8 cellular contexts compared by ENCODE assay signal in the genomic region with DNA sequence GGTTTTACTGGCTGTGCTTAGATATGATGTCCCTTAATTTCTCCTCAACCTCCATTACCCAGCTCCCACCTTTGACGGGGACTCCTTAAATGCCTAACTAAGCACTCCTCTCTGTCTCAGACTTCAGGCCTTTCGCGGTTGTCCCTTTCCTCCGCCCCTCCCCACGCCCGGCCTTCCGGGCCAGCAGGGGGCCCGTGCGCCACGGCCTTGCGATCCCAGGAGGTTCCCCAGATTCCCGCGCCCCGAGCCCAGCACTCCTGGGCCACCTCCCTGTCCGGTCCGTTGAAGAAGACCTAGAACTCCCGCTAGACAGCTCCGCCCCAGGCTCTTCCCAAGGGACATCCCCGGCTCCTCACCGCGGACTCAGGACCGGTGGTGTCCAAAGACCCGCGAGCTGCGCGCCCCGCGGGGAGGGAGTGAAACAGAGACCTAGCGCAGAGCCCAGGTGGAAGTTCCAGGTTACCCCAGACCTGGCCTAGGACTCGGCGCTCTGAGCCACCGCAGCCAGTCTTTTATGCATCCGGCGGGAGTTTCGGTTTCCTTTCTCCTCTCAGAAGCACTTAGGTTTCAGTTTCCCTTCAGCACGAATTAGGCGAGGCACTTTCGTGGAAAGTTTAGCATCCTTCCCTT. TPM values are rescaled to one million over a fixed set of nuclear protein-coding genes. Genes with fewer than 3 reads are reported as not detected.
DNase-seq lines count a peak whose midpoint lies in the region; ATAC-seq and TF ChIP-seq lines count a peak whose summit lies in the region.

A gene with protein sequence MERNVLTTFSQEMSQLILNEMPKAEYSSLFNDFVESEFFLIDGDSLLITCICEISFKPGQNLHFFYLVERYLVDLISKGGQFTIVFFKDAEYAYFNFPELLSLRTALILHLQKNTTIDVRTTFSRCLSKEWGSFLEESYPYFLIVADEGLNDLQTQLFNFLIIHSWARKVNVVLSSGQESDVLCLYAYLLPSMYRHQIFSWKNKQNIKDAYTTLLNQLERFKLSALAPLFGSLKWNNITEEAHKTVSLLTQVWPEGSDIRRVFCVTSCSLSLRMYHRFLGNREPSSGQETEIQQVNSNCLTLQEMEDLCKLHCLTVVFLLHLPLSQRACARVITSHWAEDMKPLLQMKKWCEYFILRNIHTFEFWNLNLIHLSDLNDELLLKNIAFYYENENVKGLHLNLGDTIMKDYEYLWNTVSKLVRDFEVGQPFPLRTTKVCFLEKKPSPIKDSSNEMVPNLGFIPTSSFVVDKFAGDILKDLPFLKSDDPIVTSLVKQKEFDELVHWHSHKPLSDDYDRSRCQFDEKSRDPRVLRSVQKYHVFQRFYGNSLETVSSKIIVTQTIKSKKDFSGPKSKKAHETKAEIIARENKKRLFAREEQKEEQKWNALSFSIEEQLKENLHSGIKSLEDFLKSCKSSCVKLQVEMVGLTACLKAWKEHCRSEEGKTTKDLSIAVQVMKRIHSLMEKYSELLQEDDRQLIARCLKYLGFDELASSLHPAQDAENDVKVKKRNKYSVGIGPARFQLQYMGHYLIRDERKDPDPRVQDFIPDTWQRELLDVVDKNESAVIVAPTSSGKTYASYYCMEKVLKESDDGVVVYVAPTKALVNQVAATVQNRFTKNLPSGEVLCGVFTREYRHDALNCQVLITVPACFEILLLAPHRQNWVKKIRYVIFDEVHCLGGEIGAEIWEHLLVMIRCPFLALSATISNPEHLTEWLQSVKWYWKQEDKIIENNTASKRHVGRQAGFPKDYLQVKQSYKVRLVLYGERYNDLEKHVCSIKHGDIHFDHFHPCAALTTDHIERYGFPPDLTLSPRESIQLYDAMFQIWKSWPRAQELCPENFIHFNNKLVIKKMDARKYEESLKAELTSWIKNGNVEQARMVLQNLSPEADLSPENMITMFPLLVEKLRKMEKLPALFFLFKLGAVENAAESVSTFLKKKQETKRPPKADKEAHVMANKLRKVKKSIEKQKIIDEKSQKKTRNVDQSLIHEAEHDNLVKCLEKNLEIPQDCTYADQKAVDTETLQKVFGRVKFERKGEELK (N-terminal part only) (minus strand): TSS at position 487 of the 630 bp plus-strand sequence. CDS start 7,493 bp downstream, outside the sequence.

- H3K27ac ChIP-seq in GM23338 (ENCODE audit: low read depth) (no peak within 1 kb of the TSS), SU-DHL-6 (ENCODE audit: low read depth, low read length) (no peak within 1 kb of the TSS), transverse colon (peak within 1 kb of the TSS; percentile 85 to 97 (median 91))

- no peaks in the 10 kb centered on the region for H3F3A ChIP-seq in GM23338 (replicated peaks; ENCODE audit: low read depth)
- H3F3A ChIP-seq in SU-DHL-6 (ENCODE audit: insufficient read depth) = no peaks in the 10 kb centered on the region

- H2AFZ ChIP-seq in GM23338 (peak within 1 kb of the TSS; percentile 78), SU-DHL-6 (ENCODE audit: low read depth, low read length, severe bottlenecking) (no peak within 1 kb of the TSS)

- TF ChIP-seq EP300 in transverse colon (IDR thresholded peaks at IDR 0.05; ENCODE audit: low read depth) = no peak

- H3K4me2 ChIP-seq in GM23338 (peak within 1 kb of the TSS; percentile 69), SU-DHL-6 (ENCODE audit: low read depth, low read length, poor library complexity, severe bottlenecking) (peak within 1 kb of the TSS; percentile 51)

- no peaks in the 10 kb centered on the region; the same call in 2 of the 3 replicates for H3K9me3 Mint-ChIP-seq in GM23338
- no peaks in the 10 kb centered on the region for H3K9me3 Mint-ChIP-seq in activated naive CD8-positive, alpha-beta T cell treated with anti-CD3 and anti-CD28 coated beads, Interleukin-2, amount 50 U/mL, for 24 hours

- no peaks in the 10 kb centered on the region for H4K20me1 ChIP-seq in GM23338 (replicated peaks; ENCODE audit: insufficient read depth)
- no peaks in the 10 kb centered on the region for H4K20me1 ChIP-seq in SU-DHL-6 (ENCODE audit: low read depth, low read length)

- DNase-seq in G401 (ENCODE audit: low spot score) (peak; percentile 10), GM23338 (ENCODE audit: low spot score) (peak; percentile 88), LHCN-M2 (ENCODE audit: low read depth) (peak; percentile 85), cardiac septum (ENCODE audit: low spot score) (peak; percentile 92), pons (ENCODE audit: low spot score) (peak; percentile 73), transverse colon (peak; percentile 88)
- DNase-seq in activated naive CD8-positive, alpha-beta T cell treated with anti-CD3 and anti-CD28 coated beads, Interleukin-2, amount 50 U/mL, for 24 hours = peak; percentile 79

- H3K27me3 ChIP-seq in GM23338 (ENCODE audit: insufficient read depth) = no peaks in the 10 kb centered on the region
- H3K27me3 ChIP-seq in SU-DHL-6 (ENCODE audit: low read length) = no peaks in the 10 kb centered on the region
- H3K27me3 ChIP-seq in transverse colon = no peaks in the 10 kb centered on the region

- H3K4me3 ChIP-seq in GM23338 (peak within 1 kb of the TSS; percentile 65), SU-DHL-6 (ENCODE audit: insufficient read depth, low read length, poor library complexity, severe bottlenecking) (peak within 1 kb of the TSS; percentile 7), transverse colon (peak within 1 kb of the TSS; percentile 22 to 89 (median 62))

- H3K9me2 ChIP-seq in GM23338 (ENCODE audit: insufficient read depth) (peaks cover 3% of the 10 kb centered on the region; the same call in 1 of the 2 replicates), SU-DHL-6 (replicated peaks; ENCODE audit: insufficient read depth, low read length) (no peaks in the 10 kb centered on the region)

- H3K36me3 Mint-ChIP-seq in GM23338 (ENCODE audit: low read depth) = no peaks in the 10 kb centered on the region
- H3K36me3 Mint-ChIP-seq in activated naive CD8-positive, alpha-beta T cell treated with anti-CD3 and anti-CD28 coated beads, Interleukin-2, amount 50 U/mL, for 24 hours (ENCODE audit: low read depth) = no peaks in the 10 kb centered on the region

- H3K27me3 Mint-ChIP-seq in GM23338 (ENCODE audit: insufficient read depth, low read depth, poor library complexity) = peaks cover 3% of the 10 kb centered on the region
- H3K27me3 Mint-ChIP-seq in activated naive CD8-positive, alpha-beta T cell treated with anti-CD3 and anti-CD28 coated beads, Interleukin-2, amount 50 U/mL, for 24 hours = no peaks in the 10 kb centered on the region

- intact Hi-C loops in cardiac septum (cut with DNase I) (loop anchor here (5.0 kb wide), 2 partner anchors 89 to 164 kb away; partner anchors contain the start of gene DDX60L), transverse colon (cut with DNase I; ENCODE audit: low total_unique reads) (no loop called here)

- H3K27ac Mint-ChIP-seq in GM23338 = peak within 1 kb of the TSS; percentile 81
- peak within 1 kb of the TSS; percentile 90 for H3K27ac Mint-ChIP-seq in activated naive CD8-positive, alpha-beta T cell treated with anti-CD3 and anti-CD28 coated beads, Interleukin-2, amount 50 U/mL, for 24 hours

- H3K36me3 ChIP-seq in GM23338 (ENCODE audit: insufficient read depth) (no peaks in the 10 kb centered on the region), SU-DHL-6 (ENCODE audit: low read length) (no peaks in the 10 kb centered on the region), transverse colon (no peaks in the 10 kb centered on the region)

- TF ChIP-seq CTCF in GM23338 (conservative IDR thresholded peaks at IDR 0.05; ENCODE audit: low read depth in 2 of 2) (0 out of 4 replicates have a peak, but pooled peaks of 1 of the 2 experiments have one; percentile 12), SU-DHL-6 (IDR thresholded peaks at IDR 0.05; ENCODE audit: insufficient read depth, low read length, poor library complexity, severe bottlenecking) (no peak), transverse colon (IDR thresholded peaks at IDR 0.05) (peak; percentile 39 to 72 (median 46))

- H3K4me3 Mint-ChIP-seq in GM23338 = peak within 1 kb of the TSS; percentile 82
- peak within 1 kb of the TSS; percentile 88 for H3K4me3 Mint-ChIP-seq in activated naive CD8-positive, alpha-beta T cell treated with anti-CD3 and anti-CD28 coated beads, Interleukin-2, amount 50 U/mL, for 24 hours

- peak; percentile 94 for ATAC-seq in GM23338
- peak; percentile 97 for ATAC-seq in activated naive CD8-positive, alpha-beta T cell treated with anti-CD3 and anti-CD28 coated beads, Interleukin-2, amount 50 U/mL, for 24 hours

- in situ Hi-C loops in G401 (cut with HindIII; ENCODE audit: low sequenced_read_pairs) (no loop called here), transverse colon (cut with MboI; ENCODE audit: low pct_ligation_motif_present in 1 of 4, low pct_unique_long_range_greater_than_20kb in 1 of 4, low sequenced_read_pairs in 3 of 4) (loop anchor here in 1 of 4 donors (25.0 kb wide), 1 partner anchor 169 kb away; the partner anchor contains the start of genes DDX60L and PALLD)

- no peaks in the 10 kb centered on the region for H3K9me3 ChIP-seq in SU-DHL-6 (ENCODE audit: insufficient read depth, low read length)
- H3K9me3 ChIP-seq in transverse colon = no peaks in the 10 kb centered on the region

- no peaks in the 10 kb centered on the region for H3K79me2 ChIP-seq in GM23338 (replicated peaks; ENCODE audit: insufficient read depth)
- H3K79me2 ChIP-seq in SU-DHL-6 (ENCODE audit: insufficient read depth, low read length) = no peaks in the 10 kb centered on the region

- peaks cover 20% of the 10 kb centered on the region for H3K4me1 ChIP-seq in GM23338 (ENCODE audit: insufficient read depth)
- H3K4me1 ChIP-seq in transverse colon = peaks cover 0 to 45% (median 24%) of the 10 kb centered on the region in 4 donors

- H3K9ac ChIP-seq in SU-DHL-6 (ENCODE audit: low read length) = no peak within 1 kb of the TSS

- WGBS in transverse colon (ENCODE audit: low coverage in 1 of 2), 2 donors = 1 to 2% methylated on average over 9 to 36 of the region's 38 CpGs

- TF ChIP-seq POLR2A in transverse colon (IDR thresholded peaks at IDR 0.05) = peak; percentile 82

- H3K4me1 Mint-ChIP-seq in GM23338 = peaks cover 22% of the 10 kb centered on the region
- peaks cover 30% of the 10 kb centered on the region for H3K4me1 Mint-ChIP-seq in activated naive CD8-positive, alpha-beta T cell treated with anti-CD3 and anti-CD28 coated beads, Interleukin-2, amount 50 U/mL, for 24 hours

TF ChIP-seq in GM23338, 12 proteins besides CTCF, POLR2A, EP300 and RAD21 (continues in another document):
- TF ChIP-seq JUNB (IDR thresholded peaks at IDR 0.05; ENCODE audit: unreplicated experiment) (no peak), ZNF114 (CRISPR knock-in tag; IDR thresholded peaks at IDR 0.05) (peak; percentile 89), CREB1 (CRISPR knock-in tag; IDR thresholded peaks at IDR 0.05; ENCODE audit: low read depth) (no peak)

RNA-seq across cellular contexts. Expression of the gene that starts here (rescaled TPM):
- 0.06 TPM in 1 of 2 replicates, not detected in the other for total RNA-seq in G401 (2014; rRNA removed; shearing (Covaris generic))
- total RNA-seq in GM23338 (2014; rRNA removed; shearing (Covaris generic)) = 1.4 and 3.6 TPM in 2 replicates
- 0.45 and 1.0 TPM in 2 replicates for polyA plus RNA-seq in GM23338 (2016; fragmentation: Nextera tagmentation; extraction: Ambion mirVana)
- total RNA-seq in LHCN-M2 (2014; rRNA removed) = 7.5 and 13.7 TPM in 2 replicates
- 1.3 TPM for polyA plus RNA-seq in LHCN-M2 (2012)
- 10.8 TPM for total RNA-seq in cardiac septum
- total RNA-seq in transverse colon = 100 to 1,000 TPM in 1 of 4 donors, 10 to 100 TPM in 3; 26.9 to 119 (median 52.5) TPM

Comparison
In these comparisons a context has a peak if more than half of its experiments do, and no peak if none do; other contexts are left out.
1. Peak in DNase-seq in G401; RNA of the gene not detected or under 1 TPM.
2. DNase-seq: peak in every context shown above with its lines; median percentile 92 in cardiac septum; 88 in GM23338; 88 in transverse colon; 85 in LHCN-M2; 79 in activated naive CD8-positive, alpha-beta T cell treated with anti-CD3 and anti-CD28 coated beads, Interleukin-2, amount 50 U/mL, for 24 hours; 73 in pons; 10 in G401.
3. H3K27ac ChIP-seq: peak in transverse colon (4 of 4); none in GM23338 (single experiment) and SU-DHL-6 (single experiment).
4. H3K4me3 ChIP-seq: peak in every context shown above with its lines; median percentile 65 in GM23338; 62 in transverse colon; 7 in SU-DHL-6.